ENCODE assay signal across 8 cellular contexts in genomic region chr2:86623549-86624547, GRCh38. TPM values are rescaled to one million over a fixed set of nuclear protein-coding genes. Genes with fewer than 3 reads are reported as not detected.
DNase-seq lines count a peak whose midpoint lies in the region; ATAC-seq lines count a peak whose summit lies in the region.

Gene RNF103, minus strand, starts transcription at chr2:86623865. Its CDS starts 979 bp downstream, at chr2:86622886.

- H3K36me3 ChIP-seq in CD8-positive, alpha-beta memory T cell (ENCODE audit: insufficient read depth, low read length): no peaks in the 10 kb centered on the region
- no peaks in the 10 kb centered on the region for H3K36me3 ChIP-seq in effector memory CD4-positive, alpha-beta T cell (ENCODE audit: control insufficient read depth, insufficient read depth, low read length)

- H3K9me3 ChIP-seq in CD8-positive, alpha-beta memory T cell (ENCODE audit: low read length): no peaks in the 10 kb centered on the region
- H3K9me3 ChIP-seq in effector memory CD4-positive, alpha-beta T cell (ENCODE audit: control insufficient read depth, low read length): no peaks in the 10 kb centered on the region

- H3K4me1 Mint-ChIP-seq in CD8-positive, alpha-beta memory T cell: peaks cover 38 to 44% (median 43%) of the 10 kb centered on the region in 3 donors
- peaks cover 24% of the 10 kb centered on the region for H3K4me1 Mint-ChIP-seq in memory B cell

- peaks cover 12% of the 10 kb centered on the region for H3K4me1 ChIP-seq in CD8-positive, alpha-beta memory T cell (ENCODE audit: insufficient read depth, low read length)
- H3K4me1 ChIP-seq in effector memory CD4-positive, alpha-beta T cell (ENCODE audit: control insufficient read depth, insufficient read depth, low read length, poor library complexity, severe bottlenecking): peaks cover 4% of the 10 kb centered on the region

- peak within 1 kb of the TSS; percentile 90 to 97 (median 94) for H3K4me3 Mint-ChIP-seq in CD8-positive, alpha-beta memory T cell
- H3K4me3 Mint-ChIP-seq in memory B cell: peak within 1 kb of the TSS; percentile 95

- ATAC-seq in GM19463 (IDR thresholded peaks at IDR 0.05; ENCODE audit: unreplicated experiment): peak; percentile 77
- ATAC-seq in memory B cell (ENCODE audit: low read depth): peak; percentile 83

- POLR2A ChIA-PET in CD8-positive, alpha-beta memory T cell (lab: Charles Lee): interaction anchor here (0.6 to 2.0 kb wide), 3 partner anchors 14 to 182 kb away, joined by 3 to 12 read pairs (median 3); partner anchors contain the start of gene KDM3A

- peak within 1 kb of the TSS; percentile 82 for H3K4me3 ChIP-seq in CD8-positive, alpha-beta memory T cell (ENCODE audit: low read length)
- H3K4me3 ChIP-seq in effector memory CD4-positive, alpha-beta T cell (ENCODE audit: insufficient read depth, low read depth, low read length, poor library complexity, severe bottlenecking): peak within 1 kb of the TSS; percentile 76

- peaks cover 0 to 23% (median 5%) of the 10 kb centered on the region in 3 donors for H3K36me3 Mint-ChIP-seq in CD8-positive, alpha-beta memory T cell
- peaks cover 10% of the 10 kb centered on the region for H3K36me3 Mint-ChIP-seq in memory B cell

- CTCF ChIA-PET in CD8-positive, alpha-beta memory T cell (lab: Charles Lee): no interaction called here

- peak; percentile 88 to 93 (median 90) for DNase-seq in CD8-positive, alpha-beta memory T cell
- DNase-seq in HS-5 (ENCODE audit: low read depth) (peak; percentile 47), NOMO-1 (lab: John Stamatoyannopoulos, UW; ENCODE audit: unreplicated experiment in 2 of 2) (peak; percentile 85 to 90), memory B cell (ENCODE audit: low spot score in 2 of 2) (peak; percentile 95 to 96)
- peak; percentile 86 to 88 for DNase-seq in activated CD8-positive, alpha-beta memory T cell treated with anti-CD3 and anti-CD28 coated beads for 4 hours (ENCODE audit: low read depth in 2 of 2)
- DNase-seq in effector memory CD4-positive, alpha-beta T cell: peak; percentile 88 to 90 (median 89)
- DNase-seq in stimulated activated CD8-positive, alpha-beta memory T cell treated with anti-CD3 and anti-CD28 coated beads, Interleukin-12 subunit alpha, Interleukin-12 subunit beta, amount 100 ng/mL, for 1 hour (ENCODE audit: low read depth): peak; percentile 87

- H3K27me3 Mint-ChIP-seq in CD8-positive, alpha-beta memory T cell: peaks cover 2 to 8% of the 10 kb centered on the region in 2 donors
- no peaks in the 10 kb centered on the region for H3K27me3 Mint-ChIP-seq in memory B cell

- H3K27me3 ChIP-seq in CD8-positive, alpha-beta memory T cell (ENCODE audit: insufficient read depth, low read length, poor library complexity, severe bottlenecking): no peaks in the 10 kb centered on the region
- no peaks in the 10 kb centered on the region for H3K27me3 ChIP-seq in effector memory CD4-positive, alpha-beta T cell (replicated peaks; ENCODE audit: control insufficient read depth, insufficient read depth, low read length, poor library complexity, severe bottlenecking)

- H3K27ac Mint-ChIP-seq in CD8-positive, alpha-beta memory T cell: peak within 1 kb of the TSS; percentile 90 to 99 (median 94)
- H3K27ac Mint-ChIP-seq in memory B cell: peak within 1 kb of the TSS; percentile 97

- H3K9me3 Mint-ChIP-seq in CD8-positive, alpha-beta memory T cell: no peaks in the 10 kb centered on the region
- no peaks in the 10 kb centered on the region for H3K9me3 Mint-ChIP-seq in memory B cell

- peak within 1 kb of the TSS; percentile 76 for H3K27ac ChIP-seq in CD8-positive, alpha-beta memory T cell (ENCODE audit: low read depth, low read length)
- peak within 1 kb of the TSS; percentile 93 for H3K27ac ChIP-seq in effector memory CD4-positive, alpha-beta T cell (ENCODE audit: insufficient read depth, low read length, poor library complexity, severe bottlenecking)

RNA-seq across cellular contexts. Expression of gene RNF103, which starts in this region (rescaled TPM):
- total RNA-seq in CD8-positive, alpha-beta memory T cell: 10 to 100 TPM; 14.6 TPM
- 4.8 TPM for polyA plus RNA-seq in CD8-positive, alpha-beta memory T cell

Comparison
In these comparisons a context has a peak if more than half of its experiments do, and no peak if none do; other contexts are left out.
1. Peak in every context shown above with its lines: DNase-seq, ATAC-seq, H3K4me3 ChIP-seq and H3K27ac ChIP-seq.